8 cellular contexts compared by ENCODE assay signal in the genomic region with DNA sequence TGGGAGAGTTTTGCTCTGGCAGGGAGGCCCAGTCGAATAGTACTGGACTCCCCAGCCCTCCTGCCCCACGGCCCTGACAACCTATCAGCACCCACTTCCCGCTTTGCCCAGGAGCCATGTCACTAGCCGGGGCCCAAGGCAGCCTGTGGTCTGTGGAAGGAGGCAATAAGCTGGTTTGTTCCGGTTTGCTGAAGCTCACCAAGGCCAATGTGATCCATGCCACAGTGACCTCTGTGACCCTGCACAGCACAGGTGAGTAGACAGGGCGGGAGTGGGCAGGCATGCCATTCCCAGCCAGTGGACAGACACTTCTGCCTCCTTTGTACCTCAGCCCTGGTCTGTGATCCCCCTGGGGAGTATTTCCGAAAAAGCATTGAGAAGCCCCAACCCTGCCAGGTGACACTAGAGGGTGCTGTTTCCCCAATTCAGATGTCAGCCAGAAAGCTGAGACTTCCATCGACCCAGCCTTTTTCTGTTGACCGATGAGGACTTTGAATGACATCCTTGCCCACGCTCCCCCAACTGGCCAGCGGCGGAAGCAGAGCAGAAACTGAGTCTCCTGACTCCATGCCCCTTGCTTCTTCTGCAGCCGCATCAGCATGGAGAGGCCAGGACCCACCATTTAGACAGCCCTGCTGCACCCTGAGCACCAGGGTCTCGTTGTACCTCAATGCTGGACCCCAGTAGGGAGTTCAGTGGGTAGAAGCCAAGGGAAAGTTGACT. TPM values are rescaled to one million over a fixed set of nuclear protein-coding genes. Genes with fewer than 3 reads are reported as not detected.
DNase-seq lines count a peak whose midpoint lies in the region; ATAC-seq and TF ChIP-seq lines count a peak whose summit lies in the region.

No MANE protein-coding gene starts in this region.

- H3K4me1 Mint-ChIP-seq in activated T-cell treated with anti-CD3 and anti-CD28 coated beads, Interleukin-2, amount 50 U/mL, for 4 hours (ENCODE audit: low read depth): peaks cover 13% of the 10 kb centered on the region

- TF ChIP-seq CTCF in HL-60 (IDR thresholded peaks at IDR 0.05; ENCODE audit: insufficient read depth, low read length): peak; percentile 84

- DNase-seq in COR-L47 (lab: John Stamatoyannopoulos, UW): peak; percentile 56
- peak; percentile 63 to 84 for DNase-seq in HL-60 (ENCODE audit: low read depth in 1 of 2, low spot score in 1 of 2)
- DNase-seq in OCI-M2 (lab: John Stamatoyannopoulos, UW; ENCODE audit: unreplicated experiment): peak; percentile 35
- DNase-seq in activated T-cell treated with anti-CD3 and anti-CD28 coated beads, Interleukin-2, amount 50 U/mL, for 4 hours: peak; percentile 48
- peak; percentile 80 for DNase-seq in fibroblast of peridontal ligament (ENCODE audit: extremely low read depth)
- peak; percentile 24 for DNase-seq in occipital lobe (lab: John Stamatoyannopoulos, UW)
- DNase-seq in posterior vena cava (ENCODE audit: low spot score): no peak

- peak; percentile 65 for ATAC-seq in GM19438 (IDR thresholded peaks at IDR 0.05; ENCODE audit: low read depth, unreplicated experiment)
- ATAC-seq in activated T-cell treated with anti-CD3 and anti-CD28 coated beads, Interleukin-2, amount 50 U/mL, for 4 hours: peak; percentile 73 to 74

- H3K4me3 Mint-ChIP-seq in activated T-cell treated with anti-CD3 and anti-CD28 coated beads, Interleukin-2, amount 50 U/mL, for 4 hours: no peak overlapping the region

- H3K36me3 Mint-ChIP-seq in activated T-cell treated with anti-CD3 and anti-CD28 coated beads, Interleukin-2, amount 50 U/mL, for 4 hours (ENCODE audit: insufficient read depth): no peaks in the 10 kb centered on the region

- peak overlapping the region; percentile 74 for H3K27ac ChIP-seq in HL-60 (replicated peaks)

- H3K4me3 ChIP-seq in HL-60 (replicated peaks; ENCODE audit: insufficient read depth, low read length): no peak overlapping the region

- H3K27me3 Mint-ChIP-seq in activated T-cell treated with anti-CD3 and anti-CD28 coated beads, Interleukin-2, amount 50 U/mL, for 4 hours (ENCODE audit: low read depth): no peaks in the 10 kb centered on the region

- no peaks in the 10 kb centered on the region for H3K27me3 ChIP-seq in HL-60 (ENCODE audit: insufficient read depth, poor library complexity, severe bottlenecking)

- H3K9me3 Mint-ChIP-seq in activated T-cell treated with anti-CD3 and anti-CD28 coated beads, Interleukin-2, amount 50 U/mL, for 4 hours: no peaks in the 10 kb centered on the region

- intact Hi-C loops in posterior vena cava (cut with DNase I): loop anchor here in 1 of 2 donors (5.0 kb wide), 2 partner anchors 65 to 200 kb away; no protein-coding TSS in a partner anchor

RNA-seq across cellular contexts. Expression of a gene that starts 9.6 kb away (rescaled TPM):
- 10 to 100 TPM in 1 of 3 donors, 1 to 10 TPM in 2; 8.8 to 13.4 (median 8.8) TPM for total RNA-seq in activated T-cell treated with anti-CD3 and anti-CD28 coated beads, Interleukin-2, amount 50 U/mL, for 4 hours
- total RNA-seq in occipital lobe: 11.9 TPM
- total RNA-seq in posterior vena cava: 1 to 10 TPM; 3.1 to 5.6 TPM

RNA-seq across cellular contexts. Expression of a gene that starts 11.7 kb away (rescaled TPM):
- not detected for total RNA-seq in activated T-cell treated with anti-CD3 and anti-CD28 coated beads, Interleukin-2, amount 50 U/mL, for 4 hours
- total RNA-seq in occipital lobe (not detected), posterior vena cava (10 to 100 TPM in 1 of 2 donors, 1 to 10 TPM in 1; 8.5 to 15.2 TPM)

RNA-seq across cellular contexts. Expression of a gene that starts 22.1 kb away (rescaled TPM):
- total RNA-seq in activated T-cell treated with anti-CD3 and anti-CD28 coated beads, Interleukin-2, amount 50 U/mL, for 4 hours: 10 to 100 TPM; 45.8 to 52.1 (median 50.6) TPM
- total RNA-seq in occipital lobe: 59.9 TPM
- total RNA-seq in posterior vena cava: 10 to 100 TPM; 13.1 to 16.0 TPM
